Comparison of ENCODE assay signal across 9 cellular contexts in the genomic region with DNA sequence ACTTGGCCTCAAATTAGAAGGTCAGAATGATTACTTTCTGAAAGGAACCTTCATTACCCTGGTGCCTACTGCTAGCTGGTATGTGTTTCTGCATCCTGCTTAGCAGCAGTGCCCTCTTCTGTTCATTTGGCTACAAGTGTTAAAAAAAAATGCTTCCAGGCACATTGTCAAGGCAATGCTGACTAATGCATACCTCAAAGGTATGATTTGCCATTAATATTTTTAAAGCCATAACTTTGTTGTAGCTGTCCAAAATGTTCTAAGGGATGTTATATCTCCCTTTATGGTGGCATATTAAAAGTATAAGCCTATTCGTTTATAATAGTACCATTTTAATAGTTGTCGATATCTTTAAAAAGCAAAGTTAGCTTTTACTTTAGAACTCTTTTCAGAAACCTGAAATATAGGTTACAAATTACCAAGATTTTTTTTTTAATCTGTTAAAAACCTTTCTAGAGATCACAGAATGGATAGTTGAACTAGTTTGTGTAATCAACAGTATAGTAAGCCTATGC. TPM values are rescaled to one million over a fixed set of nuclear protein-coding genes. Genes with fewer than 3 reads are reported as not detected.
DNase-seq lines count a peak whose midpoint lies in the region; ATAC-seq, FAIRE-seq and TF ChIP-seq lines count a peak whose summit lies in the region.
"Had no signal": no experiment of that assay in that cellular context is flagged by ENCODE, and none has a peak within 500 bp of the region (broad histone marks: within the 10 kb centered on the region; RNA-seq: fewer than 3 reads in every experiment).

No MANE protein-coding gene starts in this region.

- no peak for TF ChIP-seq POLR2A in A549 (IDR thresholded peaks at IDR 0.05; ENCODE audit: low read length)

- DNase-seq in A549 (ENCODE audit: low read depth in 1 of 2, low spot score in 1 of 2) (peak; percentile 44 to 79), GM04504 (ENCODE audit: low read depth) (peak; percentile 44), H7 (peak; percentile 25), KBM-7 (peak; percentile 75), RKO (ENCODE audit: low spot score) (peak; percentile 86), brain microvascular endothelial cell (peak; percentile 59), immature natural killer cell (peak; percentile 22 to 35 (median 26))
- peak; percentile 26 to 34 for DNase-seq in stimulated activated naive CD8-positive, alpha-beta T cell treated with anti-CD3 and anti-CD28 coated beads, Interleukin-15, amount 100 ng/mL, for 72 hours

- H3K4me1 ChIP-seq in A549: peaks cover 11% of the 10 kb centered on the region; the same call in 1 of the 3 replicates

- 51% methylated on average over 2 of the region's 2 CpGs for WGBS in A549 (ENCODE audit: missing lambda C conversion rate)

- TF ChIP-seq EP300 in A549 (IDR thresholded peaks at IDR 0.05): no peak

- H3K4me3 ChIP-seq in A549 (no peak overlapping the region), H7 (ENCODE audit: insufficient read depth, low read depth, low read length) (no peak overlapping the region), brain microvascular endothelial cell (ENCODE audit: low read depth, low read length) (no peak overlapping the region)
- H3K4me3 ChIP-seq: skin epidermis had no signal

- no peaks in the 10 kb centered on the region for H3K27me3 ChIP-seq in H7 (ENCODE audit: control insufficient read depth, insufficient read depth, low read length)
- H3K27me3 ChIP-seq in brain microvascular endothelial cell (replicated peaks): no peaks in the 10 kb centered on the region

- H3K9me3 Mint-ChIP-seq in immature natural killer cell: no peaks in the 10 kb centered on the region
- H3K9me3 Mint-ChIP-seq in stimulated activated naive CD8-positive, alpha-beta T cell treated with anti-CD3 and anti-CD28 coated beads, Interleukin-15, amount 100 ng/mL, for 72 hours: no peaks in the 10 kb centered on the region

- CTCF ChIA-PET in A549 (lab: Yijun Ruan, JAX): interaction anchor here (0.6 to 4.8 kb wide), 32 partner anchors 8 to 152 kb away, joined by 3 to 85 read pairs (median 4); a partner anchor contains a TSS

- H3K27ac Mint-ChIP-seq in immature natural killer cell: no peak overlapping the region
- no peak overlapping the region for H3K27ac Mint-ChIP-seq in stimulated activated naive CD8-positive, alpha-beta T cell treated with anti-CD3 and anti-CD28 coated beads, Interleukin-15, amount 100 ng/mL, for 72 hours

- no peaks in the 10 kb centered on the region for H3K4me1 Mint-ChIP-seq in immature natural killer cell
- peaks cover 19% of the 10 kb centered on the region for H3K4me1 Mint-ChIP-seq in stimulated activated naive CD8-positive, alpha-beta T cell treated with anti-CD3 and anti-CD28 coated beads, Interleukin-15, amount 100 ng/mL, for 72 hours

- ATAC-seq in A549: peak; percentile 92 to 93
- peak; percentile 82 for ATAC-seq in stimulated activated naive CD8-positive, alpha-beta T cell treated with anti-CD3 and anti-CD28 coated beads, Interleukin-15, amount 100 ng/mL, for 72 hours

- H3K27ac ChIP-seq in A549: peak overlapping the region in 1 of 2 experiments; percentile 55; a peak in 1 of 6 replicates
- no peak overlapping the region for H3K27ac ChIP-seq in brain microvascular endothelial cell

- FAIRE-seq in A549 (lab: Jason Lieb, UNC): peak; percentile 96

- POLR2A ChIA-PET in A549 (lab: Yijun Ruan, JAX): interaction anchor here (0.8 to 1.9 kb wide), 4 partner anchors 52 to 156 kb away, joined by 3 to 8 read pairs (median 4); a partner anchor contains a TSS

- peak; percentile 93 for TF ChIP-seq CTCF in A549 (IDR thresholded peaks at IDR 0.05)
- TF ChIP-seq CTCF in brain microvascular endothelial cell (IDR thresholded peaks at IDR 0.05; ENCODE audit: low read depth, low read length, missing control alignments): peak; percentile 81

- in situ Hi-C loops in KBM-7 (cut with MboI; ENCODE audit: low pct_unique_long_range_greater_than_20kb, low sequenced_read_pairs) (loop anchor here (25.0 kb wide), 1 partner anchor 130 kb away; no protein-coding TSS in a partner anchor), brain microvascular endothelial cell (cut with HindIII; ENCODE audit: low pct_ligation_motif_present, low sequenced_read_pairs) (loop anchor here (25.0 kb wide), 1 partner anchor 130 kb away; no protein-coding TSS in a partner anchor)

- TF ChIP-seq RAD21 in A549 (conservative IDR thresholded peaks at IDR 0.05 in 1 of 2, IDR thresholded peaks at IDR 0.05 in 1 of 2): peak; percentile 95 to 96

- H3K27me3 Mint-ChIP-seq in immature natural killer cell (ENCODE audit: low read depth in 3 of 3): no peaks in the 10 kb centered on the region
- H3K27me3 Mint-ChIP-seq in stimulated activated naive CD8-positive, alpha-beta T cell treated with anti-CD3 and anti-CD28 coated beads, Interleukin-15, amount 100 ng/mL, for 72 hours: no peaks in the 10 kb centered on the region

- peaks cover 4 to 20% (median 12%) of the 10 kb centered on the region in 3 donors for H3K36me3 Mint-ChIP-seq in immature natural killer cell

- H3K4me2 ChIP-seq in A549: no peak overlapping the region

- H3K36me3 ChIP-seq in H7 (replicated peaks; ENCODE audit: control insufficient read depth, insufficient read depth, low read length) (peaks cover 5% of the 10 kb centered on the region), brain microvascular endothelial cell (replicated peaks) (peaks cover 45% of the 10 kb centered on the region)

- no peak overlapping the region for H3K4me3 Mint-ChIP-seq in immature natural killer cell
- no peak overlapping the region for H3K4me3 Mint-ChIP-seq in stimulated activated naive CD8-positive, alpha-beta T cell treated with anti-CD3 and anti-CD28 coated beads, Interleukin-15, amount 100 ng/mL, for 72 hours

- no peaks in the 10 kb centered on the region for H3K9me3 ChIP-seq in A549

TF ChIP-seq in A549, 52 proteins besides CTCF, POLR2A, EP300 and RAD21:
- TF ChIP-seq MAFK (IDR thresholded peaks at IDR 0.05; ENCODE audit: partially characterized antibody): peak; percentile 80
- no peak for TF ChIP-seq FOSL2 (IDR thresholded peaks at IDR 0.05)
- TF ChIP-seq FOSL2 (CRISPR knock-in tag; IDR thresholded peaks at IDR 0.05): 0 out of 2 replicates have a peak, but pooled peaks have one; percentile 17
- TF ChIP-seq HOXA7 (CRISPR knock-in tag; IDR thresholded peaks at IDR 0.05): no peak
- peak; percentile 93 for TF ChIP-seq SMC3 (IDR thresholded peaks at IDR 0.05)

RNA-seq across cellular contexts. Expression of a gene that starts 52.0 kb away (rescaled TPM):
- polyA plus RNA-seq in A549 (2011; rRNA removed): 6.4 and 6.5 TPM in 2 replicates
- 0.56 and 0.60 TPM in 2 replicates for polyA plus RNA-seq in A549 (2012; cell fraction: cytosol; rRNA removed)
- 0.42 and 0.65 TPM in 2 replicates for polyA plus RNA-seq in A549 (2012; cell fraction: nucleus; rRNA removed)
- 1.8 to 2.2 TPM (median 1.8 TPM) in 3 replicates for polyA plus RNA-seq in A549 (2017; fragmentation: RNase III; extraction: RNeasy Plus Mini Kit Qiagen cat#74134 plus additional on column Dnase treatment)
- 5.1 and 5.8 TPM in 2 replicates for polyA minus RNA-seq in A549 (2011; rRNA and poly(A)+ RNA removed)
- total RNA-seq in H7 (2014; rRNA removed; shearing (Covaris generic)): 8.9 and 13.7 TPM in 2 replicates
- under 1 TPM in 2 of 3 donors, not detected in 1; 0.22 to 0.71 TPM for polyA plus RNA-seq in immature natural killer cell

RNA-seq across cellular contexts. Expression of a gene that starts 52.0 kb away (rescaled TPM):
- polyA plus RNA-seq in A549 (2011; rRNA removed) (148 and 159 TPM in 2 replicates), A549 (2017; fragmentation: RNase III; extraction: RNeasy Plus Mini Kit Qiagen cat#74134 plus additional on column Dnase treatment) (87.6 to 101 TPM (median 93.3 TPM) in 3 replicates), immature natural killer cell (1 to 10 TPM; 1.3 to 4.0 (median 3.3) TPM)
- 22.5 and 22.6 TPM in 2 replicates for polyA plus RNA-seq in A549 (2012; cell fraction: cytosol; rRNA removed)
- 26.9 and 34.1 TPM in 2 replicates for polyA plus RNA-seq in A549 (2012; cell fraction: nucleus; rRNA removed)
- 159 and 161 TPM in 2 replicates for polyA minus RNA-seq in A549 (2011; rRNA and poly(A)+ RNA removed)
- total RNA-seq in H7 (2014; rRNA removed; shearing (Covaris generic)): 28.6 and 30.5 TPM in 2 replicates

Comparison
In these comparisons a context has a peak if more than half of its experiments do, and no peak if none do; other contexts are left out.
1. DNase-seq: peak in every context shown above with its lines; median percentile 86 in RKO; 75 in KBM-7; 62 in A549; 59 in brain microvascular endothelial cell; 44 in GM04504; 30 in stimulated activated naive CD8-positive, alpha-beta T cell treated with anti-CD3 and anti-CD28 coated beads, Interleukin-15, amount 100 ng/mL, for 72 hours; 26 in immature natural killer cell; 25 in H7.
2. RNA of a gene that starts 52.0 kb away (polyA plus RNA-seq): 22.5 to 159 TPM in A549; 1.3 to 4.0 TPM in immature natural killer cell; every median in the first group is over 4 times any median in the second.